Comparison of ENCODE assay signal across 1 cellular context in genomic region chr13:111974065-111974640, GRCh38.
TF ChIP-seq lines count a peak whose summit lies in the region.

No MANE protein-coding gene starts in this region.

TF ChIP-seq in H1, 55 proteins besides CTCF, POLR2A, EP300 and RAD21:
- TF ChIP-seq ATF3 (IDR thresholded peaks at IDR 0.05; ENCODE audit: insufficient read depth, low read depth, low read length) (no peak), KDM1A (IDR thresholded peaks at IDR 0.05; ENCODE audit: borderline replicate concordance, low read length) (no peak), TBP (IDR thresholded peaks at IDR 0.05; ENCODE audit: low read depth, low read length) (no peak), CHD2 (IDR thresholded peaks at IDR 0.05; ENCODE audit: low read length) (no peak), CTBP2 (IDR thresholded peaks at IDR 0.05; ENCODE audit: borderline replicate concordance, insufficient read depth, insufficient read length, low read length) (no peak)
